10 cellular contexts compared by ENCODE assay signal in the genomic region with DNA sequence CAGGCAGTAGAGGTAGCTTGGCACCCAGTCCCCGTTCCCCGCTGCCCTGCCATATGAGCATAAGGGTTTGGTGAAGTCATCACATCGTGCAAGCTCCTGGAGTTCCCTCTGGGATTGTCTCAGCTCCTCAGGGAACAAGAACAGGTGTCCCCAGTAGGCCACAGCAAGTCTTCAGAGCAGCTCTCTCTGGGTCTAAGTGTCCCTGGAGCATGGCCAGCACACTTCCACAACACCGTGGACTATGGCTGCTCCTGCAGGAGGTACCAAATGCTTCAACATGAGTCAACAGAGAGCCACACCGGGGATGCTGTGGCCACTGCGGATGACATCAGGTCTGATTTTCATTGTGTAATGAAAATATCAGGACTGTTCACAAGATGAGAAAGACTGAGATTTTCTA. TPM values are rescaled to one million over a fixed set of nuclear protein-coding genes. Genes with fewer than 3 reads are reported as not detected.
A peak's percentile ranks its signal among the peaks of the same experiment; 100 is the strongest.
DNase-seq lines count a peak whose midpoint lies in the region; FAIRE-seq and TF ChIP-seq lines count a peak whose summit lies in the region.
"Had no signal": no experiment of that assay in that cellular context is flagged by ENCODE, and none has a peak within 500 bp of the region (broad histone marks: within the 10 kb centered on the region; RNA-seq: fewer than 3 reads in every experiment).

No MANE protein-coding gene starts in this region.

- no peaks in the 10 kb centered on the region for H3K27me3 Mint-ChIP-seq in CD4-positive, alpha-beta memory T cell

- DNase-seq in DMS 273 (lab: John Stamatoyannopoulos, UW; ENCODE audit: unreplicated experiment) = peak; percentile 10
- DNase-seq in DMS 273 treated with DMSO at 0.1 percent for 48 hours (lab: John Stamatoyannopoulos, UW) = no peak
- DNase-seq in LHCN-M2 (ENCODE audit: low read depth) = peak; percentile 74
- DNase-seq in mammary epithelial cell = peak; percentile 10
- DNase-seq in posterior cingulate gyrus = peak in 7 of 10 donors; percentile 27 to 88 (median 56)
- DNase-seq in GM19239 (ENCODE audit: insufficient read length, low spot score) = no peak
- no peak for DNase-seq in CD4-positive, alpha-beta memory T cell
- DNase-seq in SIG-M5 (lab: John Stamatoyannopoulos, UW) = no peak
- DNase-seq: NCI-H1694 had no signal

- dilution Hi-C loops in mammary epithelial cell (cut with HindIII; ENCODE audit: low sequenced_read_pairs) = no loop called here

- no peak overlapping the region for H3K27ac Mint-ChIP-seq in CD4-positive, alpha-beta memory T cell

- no peaks in the 10 kb centered on the region for H3K4me1 ChIP-seq in mammary epithelial cell (ENCODE audit: insufficient read depth, low read length)
- no peaks in the 10 kb centered on the region for H3K4me1 ChIP-seq in CD4-positive, alpha-beta memory T cell (ENCODE audit: insufficient read depth, low read length)

- no peak for TF ChIP-seq CTCF in mammary epithelial cell (conservative IDR thresholded peaks at IDR 0.05 in 1 of 2, IDR thresholded peaks at IDR 0.05 in 1 of 2; ENCODE audit: extremely low read depth in 1 of 2, insufficient read depth in 1 of 2, low read depth in 1 of 2, low read length in 2 of 2)

- peaks cover 0 to 4% (median 0%) of the 10 kb centered on the region in 4 donors for H3K4me1 Mint-ChIP-seq in CD4-positive, alpha-beta memory T cell

- 91% methylated on average over 6 of the region's 6 CpGs for WGBS in mammary epithelial cell (ENCODE audit: low coverage, missing lambda C conversion rate)

- no peaks in the 10 kb centered on the region for H4K20me1 ChIP-seq in mammary epithelial cell (ENCODE audit: insufficient read depth, low read length)

- no peak overlapping the region for H3K4me3 Mint-ChIP-seq in CD4-positive, alpha-beta memory T cell

- POLR2A ChIA-PET in CD4-positive, alpha-beta memory T cell (lab: Charles Lee; ENCODE audit: partially characterized antibody) = no interaction called here

- H3K79me2 ChIP-seq in mammary epithelial cell (ENCODE audit: insufficient read depth, low read length) = no peaks in the 10 kb centered on the region

- no TSS peak for BruUV-seq in mammary epithelial cell (replicated peaks; lab: Mats Ljungman, UMichigan)

- no peak overlapping the region for H3K9ac ChIP-seq in mammary epithelial cell (ENCODE audit: insufficient read depth, low read length)

- H3K4me2 ChIP-seq in mammary epithelial cell (ENCODE audit: insufficient read depth, low read depth, low read length) = no peak overlapping the region

- in situ Hi-C loops in mammary epithelial cell (cut with MboI; ENCODE audit: low sequenced_read_pairs in 2 of 2) = no loop called here

- no peak overlapping the region for H2AFZ ChIP-seq in mammary epithelial cell (ENCODE audit: low read depth, low read length)

- peaks cover 0 to 2% (median 0%) of the 10 kb centered on the region in 8 donors for H3K9me3 Mint-ChIP-seq in CD4-positive, alpha-beta memory T cell

- H3K36me3 ChIP-seq in mammary epithelial cell (ENCODE audit: insufficient read depth, low read length) = no peaks in the 10 kb centered on the region
- no peaks in the 10 kb centered on the region for H3K36me3 ChIP-seq in CD4-positive, alpha-beta memory T cell (ENCODE audit: insufficient read depth, low read length)

- H3K4me3 ChIP-seq in mammary epithelial cell (replicated peaks in 1 of 3; ENCODE audit: insufficient read depth in 1 of 3, low read depth in 2 of 3, low read length in 3 of 3) = no peak overlapping the region
- H3K4me3 ChIP-seq in CD4-positive, alpha-beta memory T cell (ENCODE audit: low read length in 2 of 2) = no peak overlapping the region

- H3K9me3 ChIP-seq in mammary epithelial cell (replicated peaks; ENCODE audit: insufficient read depth, low read length) = no peaks in the 10 kb centered on the region
- no peaks in the 10 kb centered on the region for H3K9me3 ChIP-seq in CD4-positive, alpha-beta memory T cell (ENCODE audit: control insufficient read depth in 1 of 2, low read length in 2 of 2)

- peaks cover 17 to 34% of the 10 kb centered on the region in 2 donors for H3K36me3 Mint-ChIP-seq in CD4-positive, alpha-beta memory T cell

- no peak for FAIRE-seq in GM19239 (lab: Jason Lieb, UNC)

- intact Hi-C loops in mammary epithelial cell (cut with micrococcal nuclease) (no loop called here), posterior cingulate gyrus (cut with DNase I) (no loop called here)
- intact Hi-C loops in CD4-positive, alpha-beta memory T cell (cut with micrococcal nuclease) = no loop called here

- no peaks in the 10 kb centered on the region for H3K27me3 ChIP-seq in mammary epithelial cell (ENCODE audit: insufficient read depth, low read length)
- H3K27me3 ChIP-seq in CD4-positive, alpha-beta memory T cell (ENCODE audit: insufficient read depth, low read length) = no peaks in the 10 kb centered on the region

- H3K27ac ChIP-seq in mammary epithelial cell (ENCODE audit: insufficient read depth, low read depth, low read length) = no peak overlapping the region
- H3K27ac ChIP-seq in CD4-positive, alpha-beta memory T cell (ENCODE audit: low read depth, low read length) = no peak overlapping the region
- H3K27ac ChIP-seq: 22Rv1 had no signal

- CTCF ChIA-PET in mammary epithelial cell (lab: Charles Lee; ENCODE audit: low non-redundant PET) = interaction anchor here (0.6 kb wide), 1 partner anchor 45 kb away, joined by 3 read pairs; a partner anchor contains a TSS
- CTCF ChIA-PET in CD4-positive, alpha-beta memory T cell (lab: Charles Lee; ENCODE audit: partially characterized antibody) = no interaction called here

RNA-seq across cellular contexts. Expression of a gene that starts 23.1 kb away (rescaled TPM):
- 10.2 and 11.0 TPM in 2 replicates for total RNA-seq in LHCN-M2 (2014; rRNA removed)
- polyA plus RNA-seq in LHCN-M2 (2012) = 3.7 TPM
- 10 to 100 TPM in 1 of 2 donors, 1 to 10 TPM in 1; 9.4 to 21.3 TPM for total RNA-seq in mammary epithelial cell
- 7.1 TPM for polyA plus RNA-seq in mammary epithelial cell
- 8.9 TPM for polyA minus RNA-seq in mammary epithelial cell
- total RNA-seq in CD4-positive, alpha-beta memory T cell = 1 to 10 TPM; 5.1 to 7.2 TPM
- 1 to 10 TPM; 4.7 to 8.2 TPM for polyA plus RNA-seq in CD4-positive, alpha-beta memory T cell

RNA-seq across cellular contexts. Expression of a gene that starts 45.3 kb away (rescaled TPM):
- total RNA-seq in LHCN-M2 (2014; rRNA removed) = 11.4 and 13.2 TPM in 2 replicates
- 8.3 TPM for polyA plus RNA-seq in LHCN-M2 (2012)
- 10 to 100 TPM; 15.5 to 22.1 TPM for total RNA-seq in mammary epithelial cell
- 12.4 TPM for polyA plus RNA-seq in mammary epithelial cell
- 33.4 TPM for polyA minus RNA-seq in mammary epithelial cell
- total RNA-seq in CD4-positive, alpha-beta memory T cell = 10 to 100 TPM; 15.1 to 15.4 TPM
- polyA plus RNA-seq in CD4-positive, alpha-beta memory T cell = 1 to 10 TPM; 6.1 to 6.3 TPM

RNA-seq across cellular contexts. Expression of a gene that starts 45.6 kb away (rescaled TPM):
- total RNA-seq in LHCN-M2 (2014; rRNA removed) = 9.2 and 14.3 TPM in 2 replicates
- polyA plus RNA-seq in LHCN-M2 (2012) = 4.0 TPM
- total RNA-seq in mammary epithelial cell = 10 to 100 TPM; 10.4 to 18.5 TPM
- 8.1 TPM for polyA plus RNA-seq in mammary epithelial cell
- polyA minus RNA-seq in mammary epithelial cell = not detected
- total RNA-seq in CD4-positive, alpha-beta memory T cell = 10 to 100 TPM in 1 of 2 experiments, 1 to 10 TPM in 1; 9.2 to 10.5 TPM
- 10 to 100 TPM; 25.1 to 28.8 TPM for polyA plus RNA-seq in CD4-positive, alpha-beta memory T cell

RNA-seq across cellular contexts. Expression of a gene that starts 50.0 kb away (rescaled TPM):
- not detected in 2 replicates for total RNA-seq in LHCN-M2 (2014; rRNA removed)
- not detected for polyA plus RNA-seq in LHCN-M2 (2012)
- total RNA-seq in mammary epithelial cell = not detected
- not detected for polyA plus RNA-seq in mammary epithelial cell
- polyA minus RNA-seq in mammary epithelial cell = not detected
- total RNA-seq in CD4-positive, alpha-beta memory T cell = not detected
- polyA plus RNA-seq in CD4-positive, alpha-beta memory T cell = not detected

Comparison
In these comparisons a context has a peak if more than half of its experiments do, and no peak if none do; other contexts are left out.
1. DNase-seq: peak in DMS 273 (single experiment), LHCN-M2 (single experiment), mammary epithelial cell (single experiment) and posterior cingulate gyrus (7 of 10); none in DMS 273 treated with DMSO at 0.1 percent for 48 hours (single experiment), GM19239 (single experiment), CD4-positive, alpha-beta memory T cell (0 of 5) and SIG-M5 (single experiment).